27 cellular contexts compared by ENCODE assay signal in the genomic region with DNA sequence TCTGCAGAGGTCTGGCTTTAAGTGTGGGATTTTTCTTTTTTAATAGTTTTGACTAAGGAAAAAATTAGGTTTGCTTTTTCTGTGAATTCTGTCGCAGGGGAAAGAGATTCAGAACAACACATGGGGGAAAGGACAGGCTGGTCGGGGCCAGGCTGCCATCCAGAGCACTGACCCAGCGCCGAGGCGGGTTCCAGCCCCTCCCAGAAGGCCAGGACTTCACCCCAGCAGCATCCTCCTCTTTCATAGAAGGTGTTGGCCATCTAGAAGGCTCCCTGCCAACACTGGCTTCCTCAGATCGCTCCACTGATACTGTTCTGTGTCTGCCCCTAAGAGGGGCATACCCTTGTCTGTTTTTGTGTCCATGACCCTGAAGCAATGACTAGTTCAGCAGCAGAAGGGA.
DNase-seq lines count a peak whose midpoint lies in the region; ATAC-seq and TF ChIP-seq lines count a peak whose summit lies in the region.
"Had no signal": no experiment of that assay in that cellular context is flagged by ENCODE, and none has a peak within 500 bp of the region (broad histone marks: within the 10 kb centered on the region; RNA-seq: fewer than 3 reads in every experiment).

No MANE protein-coding gene starts in this region.

- intact Hi-C loops in transverse colon (cut with DNase I; ENCODE audit: low total_unique reads) = no loop called here

- peaks cover 9 to 66% (median 21%) of the 10 kb centered on the region in 4 donors for H3K4me1 ChIP-seq in transverse colon
- H3K4me1 ChIP-seq: right lobe of liver had no signal

- H3K4me3 ChIP-seq in transverse colon = no peak overlapping the region
- H3K4me3 ChIP-seq: ascending aorta, gastroesophageal sphincter, ovary, right lobe of liver had no signal

- H3K27me3 Mint-ChIP-seq in neural crest cell (ENCODE audit: low read depth) = no peaks in the 10 kb centered on the region
- H3K27me3 Mint-ChIP-seq: effector memory CD8-positive, alpha-beta T cell had no signal

- no peak for TF ChIP-seq POLR2A in transverse colon (IDR thresholded peaks at IDR 0.05)

- peaks cover 4% of the 10 kb centered on the region for H3K9me3 Mint-ChIP-seq in neural crest cell

- no peak for TF ChIP-seq CTCF in neural crest cell (conservative IDR thresholded peaks at IDR 0.05)
- no peak for TF ChIP-seq CTCF in transverse colon (IDR thresholded peaks at IDR 0.05)
- no peak for TF ChIP-seq CTCF in GM13977 (IDR thresholded peaks at IDR 0.05; ENCODE audit: extremely low read depth, insufficient read depth, missing control alignments)

- DNase-seq in activated CD4-positive, CD25-positive, alpha-beta regulatory T cell treated with anti-CD3 and anti-CD28 coated beads, Interleukin-2, amount 50 U/mL, for 72 hours = peak; percentile 16
- no peak for DNase-seq in activated CD4-positive, CD25-positive, alpha-beta regulatory T cell (lab: John Stamatoyannopoulos, UW)
- DNase-seq in neural crest cell (ENCODE audit: low read depth, low spot score) (no peak), transverse colon (peak; percentile 7), GM13977 (ENCODE audit: low spot score) (no peak)
- DNase-seq: 8988T; activated naive CD4-positive, alpha-beta T cell treated with Interleukin-2 at 50 U/mL for 16 hours; activated T-cell treated with anti-CD3 and anti-CD28 coated beads, Interleukin-2, amount 50 U/mL, for 4 hours; AML-193; cerebellar nuclear complex; COR-L47; effector memory CD8-positive, alpha-beta T cell; naive B cell; NCI-H1092 treated with DMSO at 0.1 percent for 48 hours; NCI-H2029; NCI-H2227 treated with DMSO at 0.1 percent for 48 hours; NCI-H774 had no signal

- TF ChIP-seq EP300 in transverse colon (IDR thresholded peaks at IDR 0.05; ENCODE audit: low read depth) = no peak

- no peak overlapping the region for H3K4me3 Mint-ChIP-seq in neural crest cell
- H3K4me3 Mint-ChIP-seq: activated T-cell treated with anti-CD3 and anti-CD28 coated beads, Interleukin-2, amount 50 U/mL, for 4 hours; effector memory CD8-positive, alpha-beta T cell; memory B cell had no signal

- in situ Hi-C loops in transverse colon (cut with MboI; ENCODE audit: low pct_ligation_motif_present in 1 of 4, low pct_unique_long_range_greater_than_20kb in 1 of 4, low sequenced_read_pairs in 3 of 4) (loop anchor here in 1 of 4 donors (25.0 kb wide), 1 partner anchor 631 kb away; no protein-coding TSS in a partner anchor), GM13977 (cut with MboI; ENCODE audit: low pct_unique_long_range_greater_than_20kb, low sequenced_read_pairs, unreplicated experiment) (no loop called here)

- H3K36me3 ChIP-seq in transverse colon = no peaks in the 10 kb centered on the region
- H3K36me3 ChIP-seq: ascending aorta, gastroesophageal sphincter, ovary, right lobe of liver had no signal

- peak overlapping the region; percentile 17 for H3K27ac Mint-ChIP-seq in neural crest cell (ENCODE audit: unreplicated experiment)
- H3K27ac Mint-ChIP-seq: effector memory CD8-positive, alpha-beta T cell; memory B cell had no signal

- H3K27ac ChIP-seq in cingulate gyrus (ENCODE audit: low read depth, low read length) (peak overlapping the region; percentile 3), transverse colon (peak overlapping the region in 3 of 4 donors; percentile 40 to 57 (median 47))
- H3K27ac ChIP-seq: ascending aorta, ovary, right lobe of liver had no signal

- H3K36me3 Mint-ChIP-seq in neural crest cell (ENCODE audit: low read depth) = peaks cover 15% of the 10 kb centered on the region

- no peaks in the 10 kb centered on the region for H3K27me3 ChIP-seq in transverse colon
- H3K27me3 ChIP-seq: ascending aorta, gastroesophageal sphincter, ovary, right lobe of liver had no signal

- peaks cover 0 to 6% of the 10 kb centered on the region in 2 donors for H3K9me3 ChIP-seq in transverse colon
- H3K9me3 ChIP-seq: right lobe of liver had no signal

- no peak for ATAC-seq in GM21786 (IDR thresholded peaks at IDR 0.05; ENCODE audit: unreplicated experiment)
- no peak for ATAC-seq in HG03139 (IDR thresholded peaks at IDR 0.05; ENCODE audit: unreplicated experiment)
- ATAC-seq: activated T-cell treated with anti-CD3 and anti-CD28 coated beads, Interleukin-2, amount 50 U/mL, for 4 hours; effector memory CD8-positive, alpha-beta T cell; esophagus mucosa; gastroesophageal sphincter; right lobe of liver; Right ventricle myocardium inferior had no signal

- 78 to 84% methylated on average over 3 to 6 of the region's 6 CpGs for WGBS in transverse colon (ENCODE audit: low coverage in 1 of 2), 2 donors

- peaks cover 86% of the 10 kb centered on the region for H3K4me1 Mint-ChIP-seq in neural crest cell

Comparison
In these comparisons a context has a peak if more than half of its experiments do, and no peak if none do; other contexts are left out.
1. DNase-seq: peak in activated CD4-positive, CD25-positive, alpha-beta regulatory T cell treated with anti-CD3 and anti-CD28 coated beads, Interleukin-2, amount 50 U/mL, for 72 hours (single experiment) and transverse colon (single experiment); none in activated CD4-positive, CD25-positive, alpha-beta regulatory T cell (0 of 4), neural crest cell (single experiment) and GM13977 (single experiment).